Comparison of ENCODE assay signal across 27 cellular contexts in genomic region chr2:151991010-151991409, GRCh38.
"Had no signal": no experiment of that assay in that cellular context is flagged by ENCODE, and none has a peak within 500 bp of the region (broad histone marks: within the 10 kb centered on the region; RNA-seq: fewer than 3 reads in every experiment).

No MANE protein-coding gene starts in this region.

- ATAC-seq: stimulated activated effector memory CD8-positive, alpha-beta T cell treated with anti-CD3 and anti-CD28 coated beads, Interleukin-12 subunit alpha, Interleukin-12 subunit beta, amount 100 ng/mL, for 72 hours; stimulated activated memory B cell treated with anti-CD40 and anti-IgM and Interleukin-4, amounts not matched to agents 10 μg/mL and 1 μg/mL and 100 μg/mL, for 72 hours; stimulated activated naive B cell treated with anti-CD40 and anti-IgM and Interleukin-4, amounts not matched to agents 10 μg/mL and 1 μg/mL and 100 μg/mL, for 72 hours; stimulated activated naive CD8-positive, alpha-beta T cell treated with anti-CD3 and anti-CD28 coated beads, Interleukin-15, amount 100 ng/mL, for 72 hours; stimulated activated naive CD8-positive, alpha-beta T cell treated with anti-CD3 and anti-CD28 coated beads, Interleukin-15, Interleukin-2, amounts not matched to agents 100 U/mL and 50 U/mL, for 24 hours had no signal

- DNase-seq: stimulated activated CD4-positive, alpha-beta T cell treated with anti-CD3 and anti-CD28 coated beads, Interleukin-2, amount 100 ng/mL, for 48 hours; stimulated activated CD4-positive, alpha-beta T cell treated with anti-CD3 and anti-CD28 coated beads, Interleukin-4, amount 100 ng/mL, for 1 hour; stimulated activated CD4-positive, alpha-beta T cell treated with anti-CD3 and anti-CD28 coated beads, Interleukin-4, amount 100 ng/mL, for 24 hours; stimulated activated CD4-positive, alpha-beta T cell treated with anti-CD3 and anti-CD28 coated beads, Interleukin-4, amount 100 ng/mL, for 4 hours; stimulated activated CD8-positive, alpha-beta memory T cell treated with anti-CD3 and anti-CD28 coated beads, Interleukin-4, amount 100 ng/mL, for 48 hours; stimulated activated naive B cell treated with anti-CD40 and anti-IgM and Interleukin-4, amounts not matched to agents 10 μg/mL and 1 μg/mL and 100 μg/mL, for 72 hours; stimulated activated naive CD4-positive, alpha-beta T cell; stimulated activated naive CD4-positive, alpha-beta T cell treated with Interleukin-2 at 50 U/mL for 16 hours; stimulated activated naive CD8-positive, alpha-beta T cell treated with anti-CD3 and anti-CD28 coated beads, Interleukin-15, amount 100 ng/mL, for 72 hours; stimulated activated naive CD8-positive, alpha-beta T cell treated with anti-CD3 and anti-CD28 coated beads, Interleukin-15, Interleukin-2, amounts not matched to agents 100 U/mL and 50 U/mL, for 24 hours; stomach; substantia nigra; testis; thyroid gland; tibial artery; transverse colon; trophoblast cell; upper lobe of left lung; upper lobe of right lung; uterus had no signal

- H3K4me1 ChIP-seq: suprapubic skin, testis, tibial nerve, transverse colon, upper lobe of left lung, uterus, vagina had no signal

- H3K27me3 ChIP-seq: stomach, suprapubic skin, testis, thyroid gland, tibial artery, tibial nerve, transverse colon, upper lobe of left lung, upper lobe of right lung, uterus, vagina had no signal

- H3K36me3 ChIP-seq: stomach, suprapubic skin, thoracic aorta, thyroid gland, tibial artery, tibial nerve, transverse colon, upper lobe of left lung, upper lobe of right lung, uterus, vagina had no signal

- H3K4me3 ChIP-seq: stomach, suprapubic skin, testis, thoracic aorta, thyroid gland, tibial artery, tibial nerve, transverse colon, upper lobe of left lung, upper lobe of right lung, uterus, vagina had no signal

- H3K9me3 ChIP-seq: stomach, suprapubic skin, testis, thoracic aorta, thyroid gland, tibial artery, tibial nerve, transverse colon, upper lobe of left lung, upper lobe of right lung, uterus, vagina had no signal

- H3K27ac ChIP-seq: stomach, suprapubic skin, testis, thoracic aorta, thyroid gland, tibial artery, tibial nerve, transverse colon, upper lobe of left lung, upper lobe of right lung, uterus, vagina had no signal

- FAIRE-seq: urothelium cell line had no signal
